Comparison of ENCODE assay signal across 13 cellular contexts in genomic region chr16:22001591-22001990, GRCh38. TPM values are rescaled to one million over a fixed set of nuclear protein-coding genes. Genes with fewer than 3 reads are reported as not detected.
DNase-seq lines count a peak whose midpoint lies in the region; ATAC-seq and TF ChIP-seq lines count a peak whose summit lies in the region.
"Had no signal": no experiment of that assay in that cellular context is flagged by ENCODE, and none has a peak within 500 bp of the region (broad histone marks: within the 10 kb centered on the region; RNA-seq: fewer than 3 reads in every experiment).

No MANE protein-coding gene starts in this region.

- TF ChIP-seq CTCF in A673 (conservative IDR thresholded peaks at IDR 0.05; ENCODE audit: low read depth, low read length) (no peak), brain (conservative IDR thresholded peaks at IDR 0.05) (no peak)

- peaks cover 32% of the 10 kb centered on the region for H3K4me1 Mint-ChIP-seq in brain

- H3K27me3 ChIP-seq in A673 (replicated peaks; ENCODE audit: insufficient read depth, low read depth, low read length, poor library complexity), result no peaks in the 10 kb centered on the region

- peak; percentile 34 for DNase-seq in A673 (ENCODE audit: low spot score)
- DNase-seq in HCEC 1CT, result peak; percentile 59
- peak; percentile 6 for DNase-seq in kidney glomerular epithelial cell (lab: John Stamatoyannopoulos, UW)
- no peak for DNase-seq in NCI-H446 (lab: John Stamatoyannopoulos, UW)
- DNase-seq in activated CD8-positive, alpha-beta memory T cell treated with anti-CD3 and anti-CD28 coated beads, Interleukin-2, amount 50 U/mL, for 48 hours, result no peak
- no peak for DNase-seq in NOMO-1 treated with dmso at 0.1 percent for 144 hours (lab: John Stamatoyannopoulos, UW; ENCODE audit: unreplicated experiment)
- no peak for DNase-seq in stimulated activated naive CD8-positive, alpha-beta T cell treated with anti-CD3 and anti-CD28 coated beads, Interleukin-15, Interleukin-2, amounts not matched to agents 100 U/mL and 50 U/mL, for 24 hours
- DNase-seq: NCI-H2029 treated with DMSO at 0.1 percent for 48 hours had no signal

- intact Hi-C loops in A673 (cut with micrococcal nuclease; ENCODE audit: unreplicated experiment), result loop anchor here (1.0 to 2.0 kb wide), 3 partner anchors 76 to 187 kb away; no protein-coding TSS in a partner anchor

- CTCF ChIA-PET in A673 (lab: Charles Lee), result interaction anchor here (0.6 to 6.2 kb wide), 4 partner anchors 40 to 187 kb away, joined by 3 to 89 read pairs (median 5); no protein-coding TSS in a partner anchor

- no peaks in the 10 kb centered on the region for H3K36me3 Mint-ChIP-seq in brain

- no peak overlapping the region for H3K4me3 ChIP-seq in A673 (ENCODE audit: low read depth, low read length, poor library complexity, severe bottlenecking)

- H3K36me3 ChIP-seq in A673 (ENCODE audit: insufficient read depth, low read length, poor library complexity, severe bottlenecking), result no peaks in the 10 kb centered on the region
- H3K36me3 ChIP-seq: neutrophil had no signal

- BruUV-seq in A673 (replicated peaks; lab: Mats Ljungman, UMichigan), result no TSS peak

- H3K9me3 Mint-ChIP-seq in brain, result no peaks in the 10 kb centered on the region

- H3K4me1 ChIP-seq in A673 (ENCODE audit: insufficient read depth, low read length, poor library complexity, severe bottlenecking), result no peaks in the 10 kb centered on the region

- no peaks in the 10 kb centered on the region for H3K9me3 ChIP-seq in A673 (ENCODE audit: low read depth, low read length, poor library complexity, severe bottlenecking)
- H3K9me3 ChIP-seq: neutrophil had no signal

- peaks cover 19% of the 10 kb centered on the region for H3K27me3 Mint-ChIP-seq in brain

- H3K4me3 Mint-ChIP-seq in brain, result peak overlapping the region in 3 of 5 experiments; percentile 54 to 71 (median 59)

- no peak for ATAC-seq in stimulated activated naive CD8-positive, alpha-beta T cell treated with anti-CD3 and anti-CD28 coated beads, Interleukin-15, Interleukin-2, amounts not matched to agents 100 U/mL and 50 U/mL, for 24 hours

- peak overlapping the region in 1 of 5 experiments; percentile 42 for H3K27ac Mint-ChIP-seq in brain

- POLR2A ChIA-PET in A673 (lab: Charles Lee; ENCODE audit: low non-redundant PET), result no interaction called here

- H3K27ac ChIP-seq in A673 (ENCODE audit: low read depth, low read length, poor library complexity, severe bottlenecking), result no peak overlapping the region
- H3K27ac ChIP-seq: neutrophil had no signal

RNA-seq across cellular contexts. Expression of gene PDZD9, which starts 0.7 kb away (rescaled TPM):
- total RNA-seq in A673 (2021), result not detected in 2 replicates
- polyA plus RNA-seq in brain (ENCODE audit: insufficient read depth, low read depth, low replicate concordance), result not detected
- total RNA-seq: Daoy, left colon, ureter had no signal

RNA-seq across cellular contexts. Expression of gene MOSMO, which starts 6.3 kb away (rescaled TPM):
- 13.1 and 14.6 TPM in 2 replicates for total RNA-seq in A673 (2021)
- 7.8 TPM for polyA plus RNA-seq in brain (ENCODE audit: insufficient read depth, low read depth, low replicate concordance)

RNA-seq across cellular contexts. Expression of gene UQCRC2, which starts 48.4 kb away (rescaled TPM):
- total RNA-seq in A673 (2021), result 259 and 311 TPM in 2 replicates
- 174 TPM for polyA plus RNA-seq in brain (ENCODE audit: insufficient read depth, low read depth, low replicate concordance)

Comparison
In these comparisons a context has a peak if more than half of its experiments do, and no peak if none do; other contexts are left out.
1. DNase-seq: peak in A673 (single experiment), HCEC 1CT (single experiment) and kidney glomerular epithelial cell (single experiment); none in NCI-H446 (0 of 2), activated CD8-positive, alpha-beta memory T cell treated with anti-CD3 and anti-CD28 coated beads, Interleukin-2, amount 50 U/mL, for 48 hours (single experiment), NOMO-1 treated with dmso at 0.1 percent for 144 hours (single experiment) and stimulated activated naive CD8-positive, alpha-beta T cell treated with anti-CD3 and anti-CD28 coated beads, Interleukin-15, Interleukin-2, amounts not matched to agents 100 U/mL and 50 U/mL, for 24 hours (single experiment).